1 cellular context compared by ENCODE assay signal in genomic region chr7:23469150-23469960, GRCh38.
TF ChIP-seq lines count a peak whose summit lies in the region.

No MANE protein-coding gene starts in this region.

TF ChIP-seq in HepG2, 621 proteins besides CTCF, POLR2A, EP300 and RAD21 (continued from another document and continues in another):
- no peak for TF ChIP-seq AHDC1 (CRISPR knock-in tag; IDR thresholded peaks at IDR 0.05; ENCODE audit: borderline replicate concordance)
- no peak for TF ChIP-seq ZNF260 (CRISPR knock-in tag; IDR thresholded peaks at IDR 0.05; ENCODE audit: borderline replicate concordance, low read depth)
- TF ChIP-seq KDM1A (CRISPR knock-in tag; IDR thresholded peaks at IDR 0.05): no peak
- TF ChIP-seq ZNF10 (CRISPR knock-in tag; IDR thresholded peaks at IDR 0.05; ENCODE audit: borderline replicate concordance, low read depth): no peak
- TF ChIP-seq RFX5 (IDR thresholded peaks at IDR 0.05; ENCODE audit: low read depth, low read length): no peak
- peak; percentile 54; the same call in 1 of the 2 replicates for TF ChIP-seq ZNF776 (CRISPR knock-in tag; IDR thresholded peaks at IDR 0.05)
- TF ChIP-seq IRX3 (CRISPR knock-in tag; IDR thresholded peaks at IDR 0.05; ENCODE audit: borderline replicate concordance, low read depth): 0 out of 2 replicates have a peak, but pooled peaks have one; percentile 52
- no peak for TF ChIP-seq ZNF615 (CRISPR knock-in tag; IDR thresholded peaks at IDR 0.05; ENCODE audit: borderline replicate concordance)
- TF ChIP-seq KLF9 (CRISPR knock-in tag; IDR thresholded peaks at IDR 0.05; ENCODE audit: low read depth): no peak
- peak; percentile 86 for TF ChIP-seq AGO2 (optimal IDR thresholded peaks at IDR 0.05; ENCODE audit: low read depth, low read length)
- no peak for TF ChIP-seq SMAD1 (CRISPR knock-in tag; IDR thresholded peaks at IDR 0.05; ENCODE audit: borderline replicate concordance, low read depth)
- TF ChIP-seq, protein P1, sequence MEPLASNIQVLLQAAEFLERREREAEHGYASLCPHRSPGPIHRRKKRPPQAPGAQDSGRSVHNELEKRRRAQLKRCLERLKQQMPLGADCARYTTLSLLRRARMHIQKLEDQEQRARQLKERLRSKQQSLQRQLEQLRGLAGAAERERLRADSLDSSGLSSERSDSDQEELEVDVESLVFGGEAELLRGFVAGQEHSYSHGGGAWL (CRISPR knock-in tag; IDR thresholded peaks at IDR 0.05): peak; percentile 38; the same call in 1 of the 2 replicates
- TF ChIP-seq ZNF501 (CRISPR knock-in tag; IDR thresholded peaks at IDR 0.05): no peak
- 0 out of 2 replicates have a peak, but pooled peaks have one; percentile 10 for TF ChIP-seq HNRNPL (IDR thresholded peaks at IDR 0.05; ENCODE audit: low read depth, low read length)
- TF ChIP-seq, protein P2, sequence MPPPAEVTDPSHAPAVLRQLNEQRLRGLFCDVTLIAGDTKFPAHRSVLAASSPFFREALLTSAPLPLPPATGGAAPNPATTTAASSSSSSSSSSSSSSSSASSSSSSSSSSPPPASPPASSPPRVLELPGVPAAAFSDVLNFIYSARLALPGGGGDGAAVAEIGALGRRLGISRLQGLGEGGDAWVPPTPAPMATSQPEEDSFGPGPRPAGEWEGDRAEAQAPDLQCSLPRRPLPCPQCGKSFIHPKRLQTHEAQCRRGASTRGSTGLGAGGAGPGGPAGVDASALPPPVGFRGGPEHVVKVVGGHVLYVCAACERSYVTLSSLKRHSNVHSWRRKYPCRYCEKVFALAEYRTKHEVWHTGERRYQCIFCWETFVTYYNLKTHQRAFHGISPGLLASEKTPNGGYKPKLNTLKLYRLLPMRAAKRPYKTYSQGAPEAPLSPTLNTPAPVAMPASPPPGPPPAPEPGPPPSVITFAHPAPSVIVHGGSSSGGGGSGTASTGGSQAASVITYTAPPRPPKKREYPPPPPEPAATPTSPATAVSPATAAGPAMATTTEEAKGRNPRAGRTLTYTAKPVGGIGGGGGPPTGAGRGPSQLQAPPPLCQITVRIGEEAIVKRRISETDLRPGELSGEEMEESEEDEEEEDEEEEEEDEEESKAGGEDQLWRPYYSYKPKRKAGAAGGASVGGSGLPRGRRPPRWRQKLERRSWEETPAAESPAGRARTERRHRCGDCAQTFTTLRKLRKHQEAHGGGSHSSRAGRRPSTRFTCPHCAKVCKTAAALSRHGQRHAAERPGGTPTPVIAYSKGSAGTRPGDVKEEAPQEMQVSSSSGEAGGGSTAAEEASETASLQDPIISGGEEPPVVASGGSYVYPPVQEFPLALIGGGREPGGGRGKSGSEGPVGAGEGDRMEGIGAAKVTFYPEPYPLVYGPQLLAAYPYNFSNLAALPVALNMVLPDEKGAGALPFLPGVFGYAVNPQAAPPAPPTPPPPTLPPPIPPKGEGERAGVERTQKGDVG (CRISPR knock-in tag; IDR thresholded peaks at IDR 0.05; ENCODE audit: borderline replicate concordance): peak; percentile 57; the same call in 1 of the 2 replicates
- no peak for TF ChIP-seq ZNF335 (CRISPR knock-in tag; IDR thresholded peaks at IDR 0.05)
- no peak for TF ChIP-seq TRAFD1 (CRISPR knock-in tag; IDR thresholded peaks at IDR 0.05; ENCODE audit: borderline replicate concordance)
- 0 out of 2 replicates have a peak, but pooled peaks have one; percentile 54 for TF ChIP-seq TMF1 (CRISPR knock-in tag; IDR thresholded peaks at IDR 0.05; ENCODE audit: low read depth)
- TF ChIP-seq PAX8 (CRISPR knock-in tag; IDR thresholded peaks at IDR 0.05; ENCODE audit: borderline replicate concordance): 0 out of 2 replicates have a peak, but pooled peaks have one; percentile 52
- TF ChIP-seq POLR2AphosphoS5 (IDR thresholded peaks at IDR 0.05; ENCODE audit: low read depth, low read length): no peak; the same call in none of the 2 replicates
- no peak for TF ChIP-seq ZSCAN31 (CRISPR knock-in tag; IDR thresholded peaks at IDR 0.05; ENCODE audit: low read depth)
- TF ChIP-seq ZNF546 (CRISPR knock-in tag; conservative IDR thresholded peaks at IDR 0.05): no peak
- TF ChIP-seq RNF219 (CRISPR knock-in tag; IDR thresholded peaks at IDR 0.05): no peak
- TF ChIP-seq DNMT1 (CRISPR knock-in tag; IDR thresholded peaks at IDR 0.05): 0 out of 2 replicates have a peak, but pooled peaks have one; percentile 50
- no peak for TF ChIP-seq SP5 (CRISPR knock-in tag; IDR thresholded peaks at IDR 0.05; ENCODE audit: borderline replicate concordance, low read depth)
- TF ChIP-seq, protein P3, sequence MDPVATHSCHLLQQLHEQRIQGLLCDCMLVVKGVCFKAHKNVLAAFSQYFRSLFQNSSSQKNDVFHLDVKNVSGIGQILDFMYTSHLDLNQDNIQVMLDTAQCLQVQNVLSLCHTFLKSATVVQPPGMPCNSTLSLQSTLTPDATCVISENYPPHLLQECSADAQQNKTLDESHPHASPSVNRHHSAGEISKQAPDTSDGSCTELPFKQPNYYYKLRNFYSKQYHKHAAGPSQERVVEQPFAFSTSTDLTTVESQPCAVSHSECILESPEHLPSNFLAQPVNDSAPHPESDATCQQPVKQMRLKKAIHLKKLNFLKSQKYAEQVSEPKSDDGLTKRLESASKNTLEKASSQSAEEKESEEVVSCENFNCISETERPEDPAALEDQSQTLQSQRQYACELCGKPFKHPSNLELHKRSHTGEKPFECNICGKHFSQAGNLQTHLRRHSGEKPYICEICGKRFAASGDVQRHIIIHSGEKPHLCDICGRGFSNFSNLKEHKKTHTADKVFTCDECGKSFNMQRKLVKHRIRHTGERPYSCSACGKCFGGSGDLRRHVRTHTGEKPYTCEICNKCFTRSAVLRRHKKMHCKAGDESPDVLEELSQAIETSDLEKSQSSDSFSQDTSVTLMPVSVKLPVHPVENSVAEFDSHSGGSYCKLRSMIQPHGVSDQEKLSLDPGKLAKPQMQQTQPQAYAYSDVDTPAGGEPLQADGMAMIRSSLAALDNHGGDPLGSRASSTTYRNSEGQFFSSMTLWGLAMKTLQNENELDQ (CRISPR knock-in tag; IDR thresholded peaks at IDR 0.05; ENCODE audit: borderline replicate concordance): no peak
- no peak for TF ChIP-seq SUZ12 (IDR thresholded peaks at IDR 0.05; ENCODE audit: low read depth, low read length)
- TF ChIP-seq, protein P4, sequence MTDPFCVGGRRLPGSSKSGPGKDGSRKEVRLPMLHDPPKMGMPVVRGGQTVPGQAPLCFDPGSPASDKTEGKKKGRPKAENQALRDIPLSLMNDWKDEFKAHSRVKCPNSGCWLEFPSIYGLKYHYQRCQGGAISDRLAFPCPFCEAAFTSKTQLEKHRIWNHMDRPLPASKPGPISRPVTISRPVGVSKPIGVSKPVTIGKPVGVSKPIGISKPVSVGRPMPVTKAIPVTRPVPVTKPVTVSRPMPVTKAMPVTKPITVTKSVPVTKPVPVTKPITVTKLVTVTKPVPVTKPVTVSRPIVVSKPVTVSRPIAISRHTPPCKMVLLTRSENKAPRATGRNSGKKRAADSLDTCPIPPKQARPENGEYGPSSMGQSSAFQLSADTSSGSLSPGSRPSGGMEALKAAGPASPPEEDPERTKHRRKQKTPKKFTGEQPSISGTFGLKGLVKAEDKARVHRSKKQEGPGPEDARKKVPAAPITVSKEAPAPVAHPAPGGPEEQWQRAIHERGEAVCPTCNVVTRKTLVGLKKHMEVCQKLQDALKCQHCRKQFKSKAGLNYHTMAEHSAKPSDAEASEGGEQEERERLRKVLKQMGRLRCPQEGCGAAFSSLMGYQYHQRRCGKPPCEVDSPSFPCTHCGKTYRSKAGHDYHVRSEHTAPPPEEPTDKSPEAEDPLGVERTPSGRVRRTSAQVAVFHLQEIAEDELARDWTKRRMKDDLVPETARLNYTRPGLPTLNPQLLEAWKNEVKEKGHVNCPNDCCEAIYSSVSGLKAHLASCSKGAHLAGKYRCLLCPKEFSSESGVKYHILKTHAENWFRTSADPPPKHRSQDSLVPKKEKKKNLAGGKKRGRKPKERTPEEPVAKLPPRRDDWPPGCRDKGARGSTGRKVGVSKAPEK (CRISPR knock-in tag; IDR thresholded peaks at IDR 0.05; ENCODE audit: borderline replicate concordance): no peak
- no peak for TF ChIP-seq ZNF724P (CRISPR knock-in tag; IDR thresholded peaks at IDR 0.05; ENCODE audit: borderline replicate concordance)
- no peak for TF ChIP-seq JUNB (CRISPR knock-in tag; IDR thresholded peaks at IDR 0.05; ENCODE audit: borderline replicate concordance)
- TF ChIP-seq PREB (CRISPR knock-in tag; IDR thresholded peaks at IDR 0.05): no peak
- TF ChIP-seq FOXJ3 (CRISPR knock-in tag; IDR thresholded peaks at IDR 0.05; ENCODE audit: borderline replicate concordance): no peak
